Comparison of ENCODE assay signal across 1 cellular context in the genomic region with DNA sequence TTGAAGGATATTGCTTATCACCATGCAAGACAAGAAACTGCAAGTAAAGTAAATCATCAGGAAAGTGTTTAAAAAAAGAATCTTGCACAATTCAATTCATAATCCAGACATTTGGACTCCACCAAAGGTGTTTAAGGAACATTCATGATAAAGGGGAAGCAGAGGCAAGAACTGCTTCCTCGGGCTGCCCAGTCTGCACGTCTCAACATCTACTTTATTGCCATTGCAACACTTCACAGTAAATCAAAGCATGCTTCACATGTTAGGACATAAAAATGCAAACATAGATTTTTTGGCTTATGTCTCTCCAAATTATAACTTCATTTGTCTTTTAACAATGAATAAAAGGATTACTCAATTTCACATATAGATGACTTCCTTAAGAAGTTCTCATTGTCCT.
TF ChIP-seq lines count a peak whose summit lies in the region.

No MANE protein-coding gene starts in this region.

TF ChIP-seq in HCT116, 20 proteins besides CTCF, POLR2A, EP300 and RAD21 (continued from another document):
- TF ChIP-seq ELF1 (IDR thresholded peaks at IDR 0.05; ENCODE audit: borderline replicate concordance, low read depth) (no peak), CEBPB (IDR thresholded peaks at IDR 0.05; ENCODE audit: low read depth) (no peak), POLR2AphosphoS5 (IDR thresholded peaks at IDR 0.05; ENCODE audit: low read depth, low read length) (no peak), SIN3A (IDR thresholded peaks at IDR 0.05; ENCODE audit: low read depth) (no peak)
